Comparison of ENCODE assay signal across 12 cellular contexts in the genomic region with DNA sequence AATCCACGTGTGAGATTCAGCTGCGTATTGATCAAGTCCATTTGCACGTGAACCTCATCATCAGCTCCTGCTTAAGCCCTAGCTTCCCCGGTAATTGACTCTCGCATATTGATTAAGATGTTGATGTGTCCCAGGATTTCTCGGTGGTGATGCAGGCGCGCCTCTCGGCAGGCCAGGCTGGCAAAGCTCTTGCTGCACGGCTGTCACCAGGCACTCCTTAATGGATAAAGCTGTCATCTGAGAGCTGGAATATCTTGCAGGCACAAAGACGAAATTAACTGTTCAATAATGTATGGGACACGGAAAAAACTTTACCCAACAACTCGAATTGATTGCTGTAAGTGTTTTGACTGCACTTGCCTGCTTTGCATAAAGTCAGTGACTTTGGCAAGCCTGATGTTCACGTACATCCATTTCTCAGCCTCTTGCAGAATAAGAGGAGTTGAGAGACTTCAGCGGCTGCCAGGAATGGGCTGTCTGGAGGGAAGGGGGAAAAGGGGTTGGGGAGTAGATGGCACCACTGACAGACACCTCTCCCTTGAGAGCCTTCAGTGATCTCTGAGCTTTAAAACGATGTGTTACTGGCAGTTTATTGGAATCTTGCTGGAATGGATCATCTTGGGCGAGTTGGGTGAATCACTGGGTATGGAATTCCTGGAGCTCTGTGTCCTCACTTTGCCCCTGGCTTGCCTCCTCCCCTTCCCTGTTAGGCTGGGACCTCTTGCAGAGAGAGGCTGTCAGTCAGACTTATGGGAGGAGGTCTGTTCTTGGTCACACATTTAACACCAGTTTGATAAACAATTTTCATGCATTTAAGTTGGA.
A peak's percentile ranks its signal among the peaks of the same experiment; 100 is the strongest.
DNase-seq lines count a peak whose midpoint lies in the region; ATAC-seq and TF ChIP-seq lines count a peak whose summit lies in the region.
"Had no signal": no experiment of that assay in that cellular context is flagged by ENCODE, and none has a peak within 500 bp of the region (broad histone marks: within the 10 kb centered on the region; RNA-seq: fewer than 3 reads in every experiment).

No MANE protein-coding gene starts in this region.

- H3K4me3 Mint-ChIP-seq in activated CD8-positive, alpha-beta memory T cell treated with anti-CD3 and anti-CD28 coated beads, Interleukin-2, amount 10 ng/mL, durations not matched to agents 7 days and 5 days: no peak overlapping the region
- H3K4me3 Mint-ChIP-seq: activated naive CD8-positive, alpha-beta T cell treated with anti-CD3 and anti-CD28 coated beads, Interleukin-2, amount 10 ng/mL, durations not matched to agents 7 days and 5 days had no signal

- no peaks in the 10 kb centered on the region for H3K4me1 ChIP-seq in right atrium auricular region
- H3K4me1 ChIP-seq in upper lobe of right lung: no peaks in the 10 kb centered on the region

- H3K27me3 ChIP-seq in right atrium auricular region: no peaks in the 10 kb centered on the region
- H3K27me3 ChIP-seq in upper lobe of right lung: no peaks in the 10 kb centered on the region

- CTCF ChIA-PET in activated CD8-positive, alpha-beta memory T cell treated with anti-CD3 and anti-CD28 coated beads, Interleukin-2, amount 10 ng/mL, durations not matched to agents 7 days and 5 days (lab: Charles Lee): no interaction called here

- no peaks in the 10 kb centered on the region for H3K9me3 ChIP-seq in right atrium auricular region
- no peaks in the 10 kb centered on the region for H3K9me3 ChIP-seq in upper lobe of right lung

- intact Hi-C loops in Right ventricle myocardium superior (cut with DNase I) (no loop called here), upper lobe of right lung (cut with DNase I) (no loop called here)

- ATAC-seq in Right ventricle myocardium superior (ENCODE audit: poor library complexity): peak; percentile 54
- peak; percentile 33 for ATAC-seq in upper lobe of right lung
- ATAC-seq in GM18511 (IDR thresholded peaks at IDR 0.05; ENCODE audit: unreplicated experiment): no peak
- no peak for ATAC-seq in activated CD8-positive, alpha-beta memory T cell treated with anti-CD3 and anti-CD28 coated beads, Interleukin-2, amount 10 ng/mL, durations not matched to agents 7 days and 5 days

- DNase-seq in Right ventricle myocardium superior: no peak
- no peak for DNase-seq in right atrium auricular region (ENCODE audit: low spot score)
- DNase-seq in amniotic stem cell (lab: John Stamatoyannopoulos, UW): peak; percentile 56
- peak; percentile 93 for DNase-seq in iris pigment epithelial cell (ENCODE audit: low read depth)
- DNase-seq in upper lobe of right lung: no peak
- DNase-seq in activated CD8-positive, alpha-beta memory T cell treated with anti-CD3 and anti-CD28 coated beads, Interleukin-2, amount 10 ng/mL, durations not matched to agents 7 days and 5 days: no peak
- DNase-seq in activated CD4-positive, alpha-beta T cell treated with anti-CD3 and anti-CD28 coated beads, Interleukin-2, amount 50 U/mL, for 1 hour: no peak
- DNase-seq: activated naive CD8-positive, alpha-beta T cell treated with anti-CD3 and anti-CD28 coated beads, Interleukin-2, amount 10 ng/mL, durations not matched to agents 7 days and 5 days; NCI-H69; occipital lobe; WERI-Rb-1 had no signal

- no peaks in the 10 kb centered on the region for H3K27me3 Mint-ChIP-seq in activated CD8-positive, alpha-beta memory T cell treated with anti-CD3 and anti-CD28 coated beads, Interleukin-2, amount 10 ng/mL, durations not matched to agents 7 days and 5 days

- H3K27ac Mint-ChIP-seq in activated CD8-positive, alpha-beta memory T cell treated with anti-CD3 and anti-CD28 coated beads, Interleukin-2, amount 10 ng/mL, durations not matched to agents 7 days and 5 days: no peak overlapping the region
- H3K27ac Mint-ChIP-seq: activated naive CD8-positive, alpha-beta T cell treated with anti-CD3 and anti-CD28 coated beads, Interleukin-2, amount 10 ng/mL, durations not matched to agents 7 days and 5 days had no signal

- H3K4me3 ChIP-seq in right atrium auricular region (no peak overlapping the region), upper lobe of right lung (no peak overlapping the region)

- no peaks in the 10 kb centered on the region for H3K36me3 ChIP-seq in right atrium auricular region
- no peaks in the 10 kb centered on the region for H3K36me3 ChIP-seq in upper lobe of right lung
- H3K36me3 ChIP-seq: WERI-Rb-1 had no signal

- no peaks in the 10 kb centered on the region for H3K4me1 Mint-ChIP-seq in activated CD8-positive, alpha-beta memory T cell treated with anti-CD3 and anti-CD28 coated beads, Interleukin-2, amount 10 ng/mL, durations not matched to agents 7 days and 5 days

- H3K36me3 Mint-ChIP-seq in activated CD8-positive, alpha-beta memory T cell treated with anti-CD3 and anti-CD28 coated beads, Interleukin-2, amount 10 ng/mL, durations not matched to agents 7 days and 5 days: no peaks in the 10 kb centered on the region
- H3K36me3 Mint-ChIP-seq: activated naive CD8-positive, alpha-beta T cell treated with anti-CD3 and anti-CD28 coated beads, Interleukin-2, amount 10 ng/mL, durations not matched to agents 7 days and 5 days had no signal

- H3K9me3 Mint-ChIP-seq in activated CD8-positive, alpha-beta memory T cell treated with anti-CD3 and anti-CD28 coated beads, Interleukin-2, amount 10 ng/mL, durations not matched to agents 7 days and 5 days (ENCODE audit: low read depth): no peaks in the 10 kb centered on the region
- H3K9me3 Mint-ChIP-seq: activated naive CD8-positive, alpha-beta T cell treated with anti-CD3 and anti-CD28 coated beads, Interleukin-2, amount 10 ng/mL, durations not matched to agents 7 days and 5 days had no signal

- H3K27ac ChIP-seq in right atrium auricular region (no peak overlapping the region), upper lobe of right lung (no peak overlapping the region)
- H3K27ac ChIP-seq: WERI-Rb-1 had no signal

- TF ChIP-seq CTCF in right atrium auricular region (IDR thresholded peaks at IDR 0.05): no peak
- TF ChIP-seq CTCF in upper lobe of right lung (IDR thresholded peaks at IDR 0.05): no peak

Comparison
In these comparisons a context has a peak if more than half of its experiments do, and no peak if none do; other contexts are left out.
1. ATAC-seq: peak in Right ventricle myocardium superior (single experiment) and upper lobe of right lung (single experiment); none in GM18511 (single experiment) and activated CD8-positive, alpha-beta memory T cell treated with anti-CD3 and anti-CD28 coated beads, Interleukin-2, amount 10 ng/mL, durations not matched to agents 7 days and 5 days (single experiment).
2. DNase-seq: peak in amniotic stem cell (single experiment) and iris pigment epithelial cell (single experiment); none in Right ventricle myocardium superior (single experiment), right atrium auricular region (single experiment), upper lobe of right lung (single experiment), activated CD8-positive, alpha-beta memory T cell treated with anti-CD3 and anti-CD28 coated beads, Interleukin-2, amount 10 ng/mL, durations not matched to agents 7 days and 5 days (single experiment) and activated CD4-positive, alpha-beta T cell treated with anti-CD3 and anti-CD28 coated beads, Interleukin-2, amount 50 U/mL, for 1 hour (single experiment).